In the genomic region with DNA sequence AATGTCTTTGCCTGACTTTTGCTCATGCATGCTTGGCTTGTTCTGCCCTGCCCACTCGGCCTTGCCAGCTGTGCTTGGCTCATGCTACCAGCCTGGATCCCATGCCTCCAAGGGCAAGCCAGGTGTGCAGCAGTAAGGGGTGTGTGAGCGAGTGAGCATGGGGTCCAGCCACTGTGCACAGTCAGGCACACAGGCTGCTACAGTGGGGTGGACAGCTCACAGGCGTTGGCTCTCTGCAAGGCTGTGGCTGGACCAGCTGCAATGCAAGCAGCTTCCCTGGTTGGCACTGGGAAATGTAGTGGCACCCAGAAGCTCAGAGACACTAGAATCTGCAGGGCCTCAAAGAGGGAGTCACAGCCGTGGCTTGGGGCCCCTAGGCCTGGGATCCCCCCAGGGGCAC, we compare ENCODE assay signal across 26 cellular contexts.
"Had no signal": no experiment of that assay in that cellular context is flagged by ENCODE, and none has a peak within 500 bp of the region (broad histone marks: within the 10 kb centered on the region; RNA-seq: fewer than 3 reads in every experiment).

No MANE protein-coding gene starts in this region.

- H3K27ac ChIP-seq: SJCRH30, SK-N-MC had no signal

- FAIRE-seq: astrocyte, bronchial epithelial cell, TTC549 had no signal

- H3K4me3 ChIP-seq: MG63, SJCRH30, SK-N-MC had no signal

- H3K27me3 ChIP-seq: MG63, SJCRH30 had no signal

- H3K36me3 ChIP-seq: MG63, SJCRH30 had no signal

- H3K4me1 ChIP-seq: SJCRH30 had no signal

- ATAC-seq: activated CD8-positive, alpha-beta T cell treated with anti-CD3 and anti-CD28 coated beads, Interleukin-2, amount 10 ng/mL, durations not matched to agents 7 days and 5 days; Panc1 had no signal

- H3K9me3 ChIP-seq: MG63, SJCRH30 had no signal

- DNase-seq: activated CD4-positive, alpha-beta T cell treated with anti-CD3 and anti-CD28 coated beads, Interleukin-2, amount 10 ng/mL, durations not matched to agents 24 days and 14 days; activated CD4-positive, alpha-beta T cell treated with anti-CD3 and anti-CD28 coated beads, Interleukin-2, amount 50 U/mL, for 48 hours; activated CD8-positive, alpha-beta T cell treated with anti-CD3 and anti-CD28 coated beads, Interleukin-2, amount 10 ng/mL, durations not matched to agents 7 days and 5 days; activated gamma-delta T cell; activated naive CD4-positive, alpha-beta T cell treated with Interleukin-2 at 50 U/mL for 16 hours; activated naive CD8-positive, alpha-beta T cell treated with anti-CD3 and anti-CD28 coated beads, Interleukin-2, amount 10 ng/mL, durations not matched to agents 7 days and 5 days; activated T-cell treated with anti-CD3 and anti-CD28 coated beads, Interleukin-2, amount 50 U/mL, for 24 hours; amygdala; caudate nucleus; Kasumi-1; KG1; MG63; NCI-H1048; NCI-H1105 treated with DMSO at 0.1 percent for 48 hours; NCI-H1436; NCI-H1694 treated with DMSO at 0.1 percent for 48 hours; NCI-H2029; NCI-H345; NCI-H524 treated with DMSO at 0.1 percent for 48 hours; SHP77; SJCRH30 had no signal
